In genomic region chrX:65997978-65998717, GRCh38 we compare ENCODE assay signal across 1 cellular context.
TF ChIP-seq lines count a peak whose summit lies in the region.

No MANE protein-coding gene starts in this region.

TF ChIP-seq in K562, 482 proteins besides CTCF, POLR2A, EP300 and RAD21 (continued from another document and continues in another):
- TF ChIP-seq MGA (IDR thresholded peaks at IDR 0.05) (peak; percentile 67), ZNF174 (CRISPR knock-in tag; IDR thresholded peaks at IDR 0.05) (no peak), HLTF (IDR thresholded peaks at IDR 0.05) (no peak), KAT8 (IDR thresholded peaks at IDR 0.05; ENCODE audit: low read depth) (no peak), MIER1 (IDR thresholded peaks at IDR 0.05; ENCODE audit: low read depth) (no peak), ZNF717 (CRISPR knock-in tag; IDR thresholded peaks at IDR 0.05) (peak; percentile 74; the same call in 1 of the 2 replicates), ZKSCAN1 (IDR thresholded peaks at IDR 0.05; ENCODE audit: low read depth, low read length) (peak; percentile 24; the same call in 1 of the 2 replicates), ZNF57 (CRISPR knock-in tag; IDR thresholded peaks at IDR 0.05) (no peak), ZNF431 (CRISPR knock-in tag; IDR thresholded peaks at IDR 0.05) (0 out of 2 replicates have a peak, but pooled peaks have one; percentile 13), NRF1 (conservative IDR thresholded peaks at IDR 0.05 in 1 of 2, IDR thresholded peaks at IDR 0.05 in 1 of 2) (0 out of 4 replicates have a peak, but pooled peaks of 1 of the 2 experiments have one; percentile 23), THAP12 (CRISPR knock-in tag; IDR thresholded peaks at IDR 0.05) (no peak), CBX5 (IDR thresholded peaks at IDR 0.05; ENCODE audit: borderline replicate concordance, low read depth) (no peak), NR2C2 (CRISPR knock-in tag; IDR thresholded peaks at IDR 0.05) (peak; percentile 25; the same call in 1 of the 2 replicates), NR2C2 (tag; IDR thresholded peaks at IDR 0.05) (peak; percentile 95), TRIM28 (IDR thresholded peaks at IDR 0.05) (no peak), ZNF217 (CRISPR knock-in tag; IDR thresholded peaks at IDR 0.05) (no peak), CHD1 (IDR thresholded peaks at IDR 0.05; ENCODE audit: low read length) (no peak), YY1 (IDR thresholded peaks at IDR 0.05; ENCODE audit: borderline replicate concordance in 1 of 3, control insufficient read depth in 1 of 3, extremely low read depth in 1 of 3, insufficient read depth in 3 of 3, insufficient read length in 1 of 3, insufficient replicate concordance in 2 of 3, low read depth in 1 of 3, low read length in 2 of 3) (peak in 1 of 3 experiments; percentile 54), ZNF253 (CRISPR knock-in tag; conservative IDR thresholded peaks at IDR 0.05) (no peak), NUFIP1 (IDR thresholded peaks at IDR 0.05; ENCODE audit: partially characterized antibody) (no peak), TFAP4 (CRISPR knock-in tag; IDR thresholded peaks at IDR 0.05; ENCODE audit: borderline replicate concordance) (peak; percentile 60; the same call in 1 of the 2 replicates), ZNF134 (CRISPR knock-in tag; conservative IDR thresholded peaks at IDR 0.05) (no peak), DPF2 (IDR thresholded peaks at IDR 0.05) (peak; percentile 93), SMARCA4 (IDR thresholded peaks at IDR 0.05) (peak; percentile 88), POLR2AphosphoS5 (IDR thresholded peaks at IDR 0.05; ENCODE audit: control insufficient read depth, insufficient read depth, low read depth, low read length) (peak; percentile 77; the same call in 1 of the 2 replicates), ZFP1 (CRISPR knock-in tag; IDR thresholded peaks at IDR 0.05) (no peak), NFRKB (IDR thresholded peaks at IDR 0.05; ENCODE audit: low read depth) (peak; percentile 88; the same call in 1 of the 2 replicates), MCM5 (IDR thresholded peaks at IDR 0.05; ENCODE audit: low read depth) (no peak), HMG20A (CRISPR knock-in tag; conservative IDR thresholded peaks at IDR 0.05) (no peak), MED1 (CRISPR knock-in tag; IDR thresholded peaks at IDR 0.05; ENCODE audit: borderline replicate concordance) (no peak), RBM34 (IDR thresholded peaks at IDR 0.05; ENCODE audit: borderline replicate concordance, insufficient read depth, low read length) (no peak), KLF10 (CRISPR knock-in tag; IDR thresholded peaks at IDR 0.05) (no peak), NKRF (IDR thresholded peaks at IDR 0.05; ENCODE audit: borderline replicate concordance) (no peak), GABPB1 (CRISPR knock-in tag; IDR thresholded peaks at IDR 0.05) (0 out of 2 replicates have a peak, but pooled peaks have one; percentile 34), ZNF589 (CRISPR knock-in tag; IDR thresholded peaks at IDR 0.05; ENCODE audit: low read depth) (peak; percentile 81), ZBTB7A (IDR thresholded peaks at IDR 0.05; ENCODE audit: borderline replicate concordance, control insufficient read depth, low read depth, low read length) (peak; percentile 67; the same call in 1 of the 2 replicates), SIN3B (IDR thresholded peaks at IDR 0.05; ENCODE audit: low read depth) (no peak), EP400 (IDR thresholded peaks at IDR 0.05) (peak; percentile 75), SREBF2 (CRISPR knock-in tag; IDR thresholded peaks at IDR 0.05) (no peak), ID3 (CRISPR knock-in tag; IDR thresholded peaks at IDR 0.05) (no peak), ID3 (tag; IDR thresholded peaks at IDR 0.05) (0 out of 2 replicates have a peak, but pooled peaks have one; percentile 14), L3MBTL2 (IDR thresholded peaks at IDR 0.05) (peak; percentile 73), GATAD2A (IDR thresholded peaks at IDR 0.05) (peak; percentile 48; the same call in 1 of the 2 replicates), SMARCE1 (IDR thresholded peaks at IDR 0.05) (peak; percentile 87), MAX (CRISPR knock-in tag; IDR thresholded peaks at IDR 0.05) (0 out of 2 replicates have a peak, but pooled peaks have one; percentile 17), KLF16 (IDR thresholded peaks at IDR 0.05) (peak; percentile 74; the same call in 1 of the 2 replicates), ZNF316 (IDR thresholded peaks at IDR 0.05) (peak; percentile 95), TBP (optimal IDR thresholded peaks at IDR 0.05; ENCODE audit: low read depth, low read length) (peak; percentile 77), RNF219 (CRISPR knock-in tag; IDR thresholded peaks at IDR 0.05) (no peak), ETV5 (CRISPR knock-in tag; IDR thresholded peaks at IDR 0.05; ENCODE audit: low read depth) (peak; percentile 80)
